ENCODE assay signal across 6 cellular contexts in genomic region chrX:153875391-153876111, GRCh38. TPM values are rescaled to one million over a fixed set of nuclear protein-coding genes. Genes with fewer than 3 reads are reported as not detected.
DNase-seq lines count a peak whose midpoint lies in the region; ATAC-seq and TF ChIP-seq lines count a peak whose summit lies in the region.

No MANE protein-coding gene starts in this region.

- TF ChIP-seq CTCF in GM23338 (conservative IDR thresholded peaks at IDR 0.05; ENCODE audit: low read depth in 2 of 2): no peak
- TF ChIP-seq CTCF in fibroblast of pulmonary artery (IDR thresholded peaks at IDR 0.05; ENCODE audit: low read length, missing control alignments): no peak

- H3F3A ChIP-seq in GM23338 (replicated peaks; ENCODE audit: low read depth): no peaks in the 10 kb centered on the region

- H3K4me3 ChIP-seq in GM23338: peak overlapping the region; percentile 47; the same call in 1 of the 2 replicates
- no peak overlapping the region for H3K4me3 ChIP-seq in fibroblast of pulmonary artery (replicated peaks; ENCODE audit: low read depth, low read length)

- peaks cover 18% of the 10 kb centered on the region; the same call in 1 of the 2 replicates for H3K4me1 ChIP-seq in GM23338 (ENCODE audit: insufficient read depth)

- DNase-seq in GM23338 (ENCODE audit: low spot score) (peak; percentile 50), fibroblast of pulmonary artery (ENCODE audit: low read depth) (peak; percentile 23), NCI-H1092 treated with DMSO at 0.1 percent for 48 hours (lab: John Stamatoyannopoulos, UW) (no peak), SHP77 (lab: John Stamatoyannopoulos, UW) (no peak)
- DNase-seq in activated CD4-positive, CD25-positive, alpha-beta regulatory T cell treated with anti-CD3 and anti-CD28 coated beads, Interleukin-2, amount 50 U/mL, for 16 hours (ENCODE audit: low read depth, low spot score): peak; percentile 23
- peak; percentile 21 to 64 (median 26) for DNase-seq in stimulated activated CD4-positive, alpha-beta T cell treated with anti-CD3 and anti-CD28 coated beads, Interleukin-1b, Interleukin-23, amount 100 ng/mL, for 24 hours (ENCODE audit: low read depth in 4 of 4, low spot score in 1 of 4)

- H3K36me3 ChIP-seq in GM23338 (ENCODE audit: insufficient read depth): no peaks in the 10 kb centered on the region

- ATAC-seq in GM23338: peak; percentile 60

- no peaks in the 10 kb centered on the region for H3K79me2 ChIP-seq in GM23338 (replicated peaks; ENCODE audit: insufficient read depth)

- peaks cover 66% of the 10 kb centered on the region for H3K4me1 Mint-ChIP-seq in GM23338

- peaks cover 17% of the 10 kb centered on the region for H3K27me3 Mint-ChIP-seq in GM23338 (ENCODE audit: insufficient read depth, low read depth, poor library complexity)

- peak overlapping the region; percentile 45 for H3K4me3 Mint-ChIP-seq in GM23338

- peaks cover 8% of the 10 kb centered on the region; the same call in 2 of the 3 replicates for H3K36me3 Mint-ChIP-seq in GM23338 (ENCODE audit: low read depth)

- peak overlapping the region; percentile 69 for H3K4me2 ChIP-seq in GM23338

- no peaks in the 10 kb centered on the region for H3K9me2 ChIP-seq in GM23338 (ENCODE audit: insufficient read depth)

- no peak overlapping the region for H2AFZ ChIP-seq in GM23338

- H3K27ac Mint-ChIP-seq in GM23338: no peak overlapping the region

- no peaks in the 10 kb centered on the region for H4K20me1 ChIP-seq in GM23338 (replicated peaks; ENCODE audit: insufficient read depth)

- H3K27ac ChIP-seq in GM23338 (ENCODE audit: low read depth): no peak overlapping the region

- H3K27me3 ChIP-seq in GM23338 (ENCODE audit: insufficient read depth): no peaks in the 10 kb centered on the region

- H3K9me3 Mint-ChIP-seq in GM23338: no peaks in the 10 kb centered on the region; the same call in 2 of the 3 replicates

TF ChIP-seq in GM23338, 12 proteins besides CTCF, POLR2A, EP300 and RAD21:
- TF ChIP-seq STAT1 (IDR thresholded peaks at IDR 0.05; ENCODE audit: unreplicated experiment) (no peak), ETS1 (IDR thresholded peaks at IDR 0.05) (peak; percentile 36; the same call in 1 of the 2 replicates), REST (IDR thresholded peaks at IDR 0.05; ENCODE audit: unreplicated experiment) (peak; percentile 97)

RNA-seq across cellular contexts. Expression of gene L1CAM, which starts 10.4 kb away (rescaled TPM):
- 27.6 and 29.2 TPM in 2 replicates for total RNA-seq in GM23338 (2014; rRNA removed; shearing (Covaris generic))
- 7.4 and 7.8 TPM in 2 replicates for polyA plus RNA-seq in GM23338 (2016; fragmentation: Nextera tagmentation; extraction: Ambion mirVana)

RNA-seq across cellular contexts. Expression of gene AVPR2, which starts 28.9 kb away (rescaled TPM):
- total RNA-seq in GM23338 (2014; rRNA removed; shearing (Covaris generic)): not detected in 2 replicates
- not detected in 2 replicates for polyA plus RNA-seq in GM23338 (2016; fragmentation: Nextera tagmentation; extraction: Ambion mirVana)

RNA-seq across cellular contexts. Expression of gene PDZD4, which starts 45.2 kb away (rescaled TPM):
- 194 and 230 TPM in 2 replicates for total RNA-seq in GM23338 (2014; rRNA removed; shearing (Covaris generic))
- 30.5 and 34.5 TPM in 2 replicates for polyA plus RNA-seq in GM23338 (2016; fragmentation: Nextera tagmentation; extraction: Ambion mirVana)

RNA-seq across cellular contexts. Expression of gene ARHGAP4, which starts 50.5 kb away (rescaled TPM):
- 57.8 and 59.5 TPM in 2 replicates for total RNA-seq in GM23338 (2014; rRNA removed; shearing (Covaris generic))
- polyA plus RNA-seq in GM23338 (2016; fragmentation: Nextera tagmentation; extraction: Ambion mirVana): 21.2 and 21.5 TPM in 2 replicates

RNA-seq across cellular contexts. Expression of gene NAA10, which starts 59.3 kb away (rescaled TPM):
- 112 and 136 TPM in 2 replicates for total RNA-seq in GM23338 (2014; rRNA removed; shearing (Covaris generic))
- 140 and 145 TPM in 2 replicates for polyA plus RNA-seq in GM23338 (2016; fragmentation: Nextera tagmentation; extraction: Ambion mirVana)

Comparison
In these comparisons a context has a peak if more than half of its experiments do, and no peak if none do; other contexts are left out.
1. DNase-seq: peak in GM23338 (single experiment), activated CD4-positive, CD25-positive, alpha-beta regulatory T cell treated with anti-CD3 and anti-CD28 coated beads, Interleukin-2, amount 50 U/mL, for 16 hours (single experiment), fibroblast of pulmonary artery (single experiment) and stimulated activated CD4-positive, alpha-beta T cell treated with anti-CD3 and anti-CD28 coated beads, Interleukin-1b, Interleukin-23, amount 100 ng/mL, for 24 hours (4 of 4); none in NCI-H1092 treated with DMSO at 0.1 percent for 48 hours (single experiment) and SHP77 (0 of 2).